Comparison of ENCODE assay signal across 8 cellular contexts in genomic region chr4:89829470-89830138, GRCh38. TPM values are rescaled to one million over a fixed set of nuclear protein-coding genes. Genes with fewer than 3 reads are reported as not detected.
DNase-seq lines count a peak whose midpoint lies in the region; ATAC-seq and TF ChIP-seq lines count a peak whose summit lies in the region.

No MANE protein-coding gene starts in this region.

- H3K36me3 ChIP-seq in left ventricle myocardium inferior = no peaks in the 10 kb centered on the region

- no peak overlapping the region for H3K27ac ChIP-seq in left ventricle myocardium inferior (replicated peaks)

- H3K9me3 ChIP-seq in left ventricle myocardium inferior (replicated peaks) = no peaks in the 10 kb centered on the region

- H3K4me3 ChIP-seq in left ventricle myocardium inferior = no peak overlapping the region

- DNase-seq in Right ventricle myocardium superior (no peak), left ventricle myocardium inferior (no peak), SKM-1 treated with dmso at 0.1 percent for 144 hours (lab: John Stamatoyannopoulos, UW; ENCODE audit: unreplicated experiment) (peak; percentile 96), germinal center (ENCODE audit: low spot score) (peak; percentile 18), NCI-H1092 (lab: John Stamatoyannopoulos, UW) (no peak)
- DNase-seq in activated effector memory CD4-positive, alpha-beta T cell treated with anti-CD3 and anti-CD28 coated beads, Interleukin-2, amount 50 U/mL, for 16 hours = no peak

- no peaks in the 10 kb centered on the region for H3K4me1 ChIP-seq in left ventricle myocardium inferior

- H3K27me3 ChIP-seq in left ventricle myocardium inferior (ENCODE audit: low read depth) = no peaks in the 10 kb centered on the region

- ATAC-seq in Right ventricle myocardium superior (ENCODE audit: poor library complexity) = peak; percentile 64
- peak; percentile 95 for ATAC-seq in HG02943 (IDR thresholded peaks at IDR 0.05; ENCODE audit: low read depth, unreplicated experiment)
- ATAC-seq in HG03095 (IDR thresholded peaks at IDR 0.05; ENCODE audit: unreplicated experiment) = no peak

- intact Hi-C loops in Right ventricle myocardium superior (cut with DNase I) = no loop called here
- intact Hi-C loops in left ventricle myocardium inferior (cut with micrococcal nuclease) = no loop called here

- TF ChIP-seq CTCF in left ventricle myocardium inferior (IDR thresholded peaks at IDR 0.05; ENCODE audit: borderline replicate concordance) = no peak

RNA-seq across cellular contexts. Expression of gene SNCA, which starts 7.4 kb away (rescaled TPM):
- total RNA-seq in Right ventricle myocardium superior (4.0 TPM), left ventricle myocardium inferior (7.0 TPM)

Comparison
In these comparisons a context has a peak if more than half of its experiments do, and no peak if none do; other contexts are left out.
1. DNase-seq: peak in SKM-1 treated with dmso at 0.1 percent for 144 hours (single experiment) and germinal center (single experiment); none in Right ventricle myocardium superior (single experiment), left ventricle myocardium inferior (single experiment), NCI-H1092 (single experiment) and activated effector memory CD4-positive, alpha-beta T cell treated with anti-CD3 and anti-CD28 coated beads, Interleukin-2, amount 50 U/mL, for 16 hours (single experiment).